ENCODE assay signal across 8 cellular contexts in genomic region chr3:101195951-101196713, GRCh38.
DNase-seq lines count a peak whose midpoint lies in the region; ATAC-seq and TF ChIP-seq lines count a peak whose summit lies in the region.

No MANE protein-coding gene starts in this region.

- peaks cover 2% of the 10 kb centered on the region for H3K4me1 Mint-ChIP-seq in activated T-cell treated with anti-CD3 and anti-CD28 coated beads, Interleukin-2, amount 50 U/mL, for 24 hours (ENCODE audit: low read depth)

- H3K27ac ChIP-seq in Peyer's patch (no peak overlapping the region), esophagus squamous epithelium (no peak overlapping the region)

- H3K27me3 Mint-ChIP-seq in activated T-cell treated with anti-CD3 and anti-CD28 coated beads, Interleukin-2, amount 50 U/mL, for 24 hours: peaks cover 18% of the 10 kb centered on the region

- TF ChIP-seq POLR2A in Peyer's patch (IDR thresholded peaks at IDR 0.05) (no peak), esophagus squamous epithelium (IDR thresholded peaks at IDR 0.05) (no peak)

- H3K4me1 ChIP-seq in Peyer's patch: no peaks in the 10 kb centered on the region
- no peaks in the 10 kb centered on the region for H3K4me1 ChIP-seq in esophagus squamous epithelium

- no peaks in the 10 kb centered on the region for H3K27me3 ChIP-seq in Peyer's patch
- no peaks in the 10 kb centered on the region for H3K27me3 ChIP-seq in esophagus squamous epithelium

- H3K27ac Mint-ChIP-seq in activated T-cell treated with anti-CD3 and anti-CD28 coated beads, Interleukin-2, amount 50 U/mL, for 24 hours: no peak overlapping the region

- H3K4me3 ChIP-seq in Peyer's patch (no peak overlapping the region), esophagus squamous epithelium (no peak overlapping the region)

- peak in 5 of 6 experiments; percentile 16 to 85 (median 82) for TF ChIP-seq CTCF in Peyer's patch (IDR thresholded peaks at IDR 0.05)
- peak in 5 of 6 experiments; percentile 58 to 73 (median 66) for TF ChIP-seq CTCF in esophagus squamous epithelium (IDR thresholded peaks at IDR 0.05)

- no peaks in the 10 kb centered on the region for H3K9me3 Mint-ChIP-seq in activated T-cell treated with anti-CD3 and anti-CD28 coated beads, Interleukin-2, amount 50 U/mL, for 24 hours

- 44 to 45% methylated on average over 6 of the region's 6 CpGs for WGBS in esophagus squamous epithelium, 2 donors

- no peak for ATAC-seq in HG03108 (IDR thresholded peaks at IDR 0.05; ENCODE audit: unreplicated experiment)
- no peak for ATAC-seq in HG03196 (IDR thresholded peaks at IDR 0.05; ENCODE audit: unreplicated experiment)

- H3K36me3 ChIP-seq in Peyer's patch (no peaks in the 10 kb centered on the region), esophagus squamous epithelium (no peaks in the 10 kb centered on the region)

- H3K9me3 ChIP-seq in Peyer's patch: no peaks in the 10 kb centered on the region
- H3K9me3 ChIP-seq in esophagus squamous epithelium: no peaks in the 10 kb centered on the region

- intact Hi-C loops in esophagus squamous epithelium (cut with DNase I): loop anchor here (5.0 kb wide), 1 partner anchor 304 kb away; no protein-coding TSS in a partner anchor

- H3K4me3 Mint-ChIP-seq in activated T-cell treated with anti-CD3 and anti-CD28 coated beads, Interleukin-2, amount 50 U/mL, for 24 hours: no peak overlapping the region

- no peaks in the 10 kb centered on the region for H3K36me3 Mint-ChIP-seq in activated T-cell treated with anti-CD3 and anti-CD28 coated beads, Interleukin-2, amount 50 U/mL, for 24 hours (ENCODE audit: low read depth)

- DNase-seq in AG08395 (ENCODE audit: low spot score): peak; percentile 59
- peak; percentile 84 for DNase-seq in HCEC 1CT
- DNase-seq in Peyer's patch: no peak
- no peak for DNase-seq in esophagus squamous epithelium (lab: John Stamatoyannopoulos, UW)
- DNase-seq in pons (ENCODE audit: low spot score): peak; percentile 62
- DNase-seq in activated T-cell treated with anti-CD3 and anti-CD28 coated beads, Interleukin-2, amount 50 U/mL, for 24 hours: no peak

Comparison
In these comparisons a context has a peak if more than half of its experiments do, and no peak if none do; other contexts are left out.
1. DNase-seq: peak in AG08395 (single experiment), HCEC 1CT (single experiment) and pons (single experiment); none in Peyer's patch (0 of 3), esophagus squamous epithelium (single experiment) and activated T-cell treated with anti-CD3 and anti-CD28 coated beads, Interleukin-2, amount 50 U/mL, for 24 hours (single experiment).